Comparison of ENCODE assay signal across 2 cellular contexts in genomic region chr2:150742094-150742493, GRCh38.
TF ChIP-seq lines count a peak whose summit lies in the region.

No MANE protein-coding gene starts in this region.

TF ChIP-seq in GM23338, 12 proteins besides CTCF, POLR2A, EP300 and RAD21:
- TF ChIP-seq ZNF462 (CRISPR knock-in tag; IDR thresholded peaks at IDR 0.05) (no peak), REST (IDR thresholded peaks at IDR 0.05; ENCODE audit: unreplicated experiment) (no peak), ZNF114 (CRISPR knock-in tag; IDR thresholded peaks at IDR 0.05) (no peak), EZH2 (IDR thresholded peaks at IDR 0.05; ENCODE audit: low read depth, unreplicated experiment) (no peak), EZH2phosphoT487 (IDR thresholded peaks at IDR 0.05; ENCODE audit: unreplicated experiment) (no peak), NANOG (IDR thresholded peaks at IDR 0.05; ENCODE audit: borderline replicate concordance) (no peak), STAT1 (IDR thresholded peaks at IDR 0.05; ENCODE audit: unreplicated experiment) (no peak), POLR2AphosphoS5 (IDR thresholded peaks at IDR 0.05; ENCODE audit: low read depth) (no peak), CREB1 (CRISPR knock-in tag; IDR thresholded peaks at IDR 0.05; ENCODE audit: low read depth) (no peak), ZNF331 (CRISPR knock-in tag; IDR thresholded peaks at IDR 0.05; ENCODE audit: low read depth) (no peak), ETS1 (IDR thresholded peaks at IDR 0.05) (no peak), JUNB (IDR thresholded peaks at IDR 0.05; ENCODE audit: unreplicated experiment) (no peak)

TF ChIP-seq in H1, 55 proteins besides CTCF, POLR2A, EP300 and RAD21:
- TF ChIP-seq SIRT6 (IDR thresholded peaks at IDR 0.05; ENCODE audit: low read length) (no peak), RBBP5 (IDR thresholded peaks at IDR 0.05; ENCODE audit: borderline replicate concordance, low read depth, low read length) (no peak), KDM4A (IDR thresholded peaks at IDR 0.05; ENCODE audit: low read depth, low read length, severe bottlenecking) (no peak), SP2 (IDR thresholded peaks at IDR 0.05; ENCODE audit: low read length) (no peak), TAF7 (optimal IDR thresholded peaks at IDR 0.05; ENCODE audit: borderline replicate concordance, low read depth, low read length) (no peak), MAFK (IDR thresholded peaks at IDR 0.05; ENCODE audit: low read depth, low read length) (no peak), EGR1 (IDR thresholded peaks at IDR 0.05; ENCODE audit: borderline replicate concordance, low read depth, low read length) (no peak), JUND (IDR thresholded peaks at IDR 0.05; ENCODE audit: low read length) (no peak), CTBP2 (IDR thresholded peaks at IDR 0.05; ENCODE audit: borderline replicate concordance, insufficient read depth, insufficient read length, low read length) (no peak), CHD7 (IDR thresholded peaks at IDR 0.05; ENCODE audit: insufficient replicate concordance, low read length) (no peak), SP4 (IDR thresholded peaks at IDR 0.05; ENCODE audit: low read length) (no peak), POLR2AphosphoS5 (IDR thresholded peaks at IDR 0.05; ENCODE audit: low read depth, low read length) (no peak), GABPA (IDR thresholded peaks at IDR 0.05; ENCODE audit: borderline replicate concordance, insufficient read depth, low read length) (no peak), E2F6 (IDR thresholded peaks at IDR 0.05) (no peak), SUZ12 (IDR thresholded peaks at IDR 0.05; ENCODE audit: low read length) (no peak)
TF ChIP-seq in H1: peak in this region for 0.
